Comparison of ENCODE assay signal across 8 cellular contexts in the genomic region with DNA sequence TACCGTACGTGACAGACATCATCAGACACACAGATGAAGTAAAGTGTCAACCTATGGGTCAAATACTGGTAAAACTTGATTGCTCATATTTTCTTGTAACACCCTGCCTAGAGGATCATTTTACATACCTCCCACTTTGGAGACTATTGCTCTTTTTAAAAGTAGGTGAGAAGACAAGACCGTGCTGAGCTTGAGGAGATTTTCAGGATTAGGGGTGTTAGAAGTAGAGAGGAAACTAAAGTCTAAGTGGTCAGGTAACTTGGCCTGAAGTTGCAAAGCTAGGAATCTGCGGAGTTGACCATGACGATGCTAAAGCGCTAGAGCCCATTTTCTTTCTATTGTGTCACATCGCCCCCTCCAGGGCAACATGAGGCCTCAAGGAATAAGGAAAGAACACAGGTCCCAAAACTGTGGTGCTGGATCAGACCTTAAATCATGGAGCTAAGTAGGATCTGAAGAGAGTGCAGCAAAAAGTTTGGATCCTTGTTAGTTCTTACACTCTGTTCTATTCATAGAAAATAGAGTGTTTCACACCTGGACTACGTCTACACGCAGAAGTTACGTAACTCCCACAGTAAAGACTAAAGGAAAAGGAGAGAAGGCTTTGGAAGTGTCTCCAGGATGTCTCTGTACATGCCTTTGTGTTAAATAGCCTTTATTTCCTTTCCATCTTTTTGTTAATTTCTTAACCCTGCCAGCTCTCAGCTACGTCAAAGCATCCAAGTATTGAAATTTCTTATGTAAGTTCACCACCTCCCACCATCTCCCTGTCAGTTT. TPM values are rescaled to one million over a fixed set of nuclear protein-coding genes. Genes with fewer than 3 reads are reported as not detected.
A peak's percentile ranks its signal among the peaks of the same experiment; 100 is the strongest.
DNase-seq lines count a peak whose midpoint lies in the region; ATAC-seq and TF ChIP-seq lines count a peak whose summit lies in the region.

No MANE protein-coding gene starts in this region.

- WGBS in right cardiac atrium = 30% methylated on average over 11 of the region's 11 CpGs

- H3K9me3 Mint-ChIP-seq in activated naive CD4-positive, alpha-beta T cell treated with anti-CD3 and anti-CD28 coated beads for 36 hours = no peaks in the 10 kb centered on the region

- peak overlapping the region; percentile 36 for H3K4me3 Mint-ChIP-seq in activated naive CD4-positive, alpha-beta T cell treated with anti-CD3 and anti-CD28 coated beads for 36 hours

- intact Hi-C loops in activated naive CD4-positive, alpha-beta T cell treated with anti-CD3 and anti-CD28 coated beads for 36 hours (cut with micrococcal nuclease) = loop anchor here (1.0 to 2.0 kb wide), 3 partner anchors 57 to 322 kb away; no protein-coding TSS in a partner anchor
- intact Hi-C loops in right cardiac atrium (cut with DNase I) = loop anchor here in 3 of 4 donors (2.0 to 10.0 kb wide), 3 partner anchors 56 to 60 kb away; no protein-coding TSS in a partner anchor

- no peaks in the 10 kb centered on the region for H3K9me3 ChIP-seq in adipocyte (ENCODE audit: control insufficient read depth, low read length)
- no peaks in the 10 kb centered on the region for H3K9me3 ChIP-seq in right cardiac atrium (ENCODE audit: control insufficient read depth, low read length)

- H3K4me1 Mint-ChIP-seq in activated naive CD4-positive, alpha-beta T cell treated with anti-CD3 and anti-CD28 coated beads for 36 hours (ENCODE audit: low read depth) = peaks cover 18% of the 10 kb centered on the region

- H3K27me3 ChIP-seq in adipocyte (replicated peaks; ENCODE audit: control insufficient read depth, insufficient read depth, low read length) = no peaks in the 10 kb centered on the region
- no peaks in the 10 kb centered on the region for H3K27me3 ChIP-seq in right cardiac atrium (ENCODE audit: control insufficient read depth, insufficient read depth)

- no peak overlapping the region for H3K27ac Mint-ChIP-seq in activated naive CD4-positive, alpha-beta T cell treated with anti-CD3 and anti-CD28 coated beads for 36 hours

- no peak overlapping the region for H3K27ac ChIP-seq in right cardiac atrium (ENCODE audit: low read length)

- CTCF ChIA-PET in activated naive CD4-positive, alpha-beta T cell treated with anti-CD3 and anti-CD28 coated beads for 36 hours (lab: Charles Lee) = interaction anchor here (0.5 to 4.2 kb wide), 16 partner anchors 9 to 364 kb away, joined by 3 to 37 read pairs (median 3); a partner anchor contains a TSS

- no peaks in the 10 kb centered on the region for H3K36me3 Mint-ChIP-seq in activated naive CD4-positive, alpha-beta T cell treated with anti-CD3 and anti-CD28 coated beads for 36 hours (ENCODE audit: low read depth)

- TF ChIP-seq CTCF in retinal pigment epithelial cell (conservative IDR thresholded peaks at IDR 0.05; ENCODE audit: low read depth, low read length) = peak; percentile 82

- H3K36me3 ChIP-seq in adipocyte (ENCODE audit: control insufficient read depth, insufficient read depth, low read length, severe bottlenecking) = no peaks in the 10 kb centered on the region

- no peak overlapping the region for H3K9ac ChIP-seq in adipocyte (ENCODE audit: low read length)

- no peaks in the 10 kb centered on the region for H3K27me3 Mint-ChIP-seq in activated naive CD4-positive, alpha-beta T cell treated with anti-CD3 and anti-CD28 coated beads for 36 hours (ENCODE audit: low read depth)

- H3K4me3 ChIP-seq in adipocyte (ENCODE audit: low read length) (no peak overlapping the region), right cardiac atrium (ENCODE audit: low read length) (no peak overlapping the region), retinal pigment epithelial cell (ENCODE audit: low read length) (no peak overlapping the region)

- H3K4me1 ChIP-seq in adipocyte (ENCODE audit: control insufficient read depth, insufficient read depth, low read length) = peaks cover 4% of the 10 kb centered on the region
- no peaks in the 10 kb centered on the region for H3K4me1 ChIP-seq in right cardiac atrium (ENCODE audit: control insufficient read depth, insufficient read depth, low read length)

- peak; percentile 64 for DNase-seq in activated naive CD4-positive, alpha-beta T cell treated with anti-CD3 and anti-CD28 coated beads for 36 hours
- DNase-seq in activated naive CD4-positive, alpha-beta T cell treated with anti-CD3 and anti-CD28 coated beads, Interleukin-2, amount 50 U/mL, for 16 hours = no peak
- DNase-seq in NCI-H1105 treated with DMSO at 0.1 percent for 48 hours (lab: John Stamatoyannopoulos, UW) = peak; percentile 26
- DNase-seq in adipocyte (ENCODE audit: low read depth) = peak; percentile 73
- peak in 2 of 3 donors; percentile 50 to 76 for DNase-seq in right cardiac atrium
- DNase-seq in retinal pigment epithelial cell (ENCODE audit: low read depth) = peak; percentile 19

- ATAC-seq in right cardiac atrium = peak; percentile 83 to 87
- no peak for ATAC-seq in GM18519 (IDR thresholded peaks at IDR 0.05; ENCODE audit: low FRiP score, unreplicated experiment)
- no peak for ATAC-seq in HG03039 (IDR thresholded peaks at IDR 0.05; ENCODE audit: unreplicated experiment)

RNA-seq across cellular contexts. Expression of a gene that starts 8.7 kb away (rescaled TPM):
- total RNA-seq in activated naive CD4-positive, alpha-beta T cell treated with anti-CD3 and anti-CD28 coated beads for 36 hours = 10 to 100 TPM; 27.2 to 27.6 TPM
- total RNA-seq in right cardiac atrium = 1 to 10 TPM; 5.6 to 8.1 (median 6.2) TPM
- polyA plus RNA-seq in right cardiac atrium = 3.6 TPM

Comparison
In these comparisons a context has a peak if more than half of its experiments do, and no peak if none do; other contexts are left out.
1. ATAC-seq: peak in right cardiac atrium (2 of 2); none in GM18519 (single experiment) and HG03039 (single experiment).